Comparison of ENCODE assay signal across 1 cellular context in the genomic region with DNA sequence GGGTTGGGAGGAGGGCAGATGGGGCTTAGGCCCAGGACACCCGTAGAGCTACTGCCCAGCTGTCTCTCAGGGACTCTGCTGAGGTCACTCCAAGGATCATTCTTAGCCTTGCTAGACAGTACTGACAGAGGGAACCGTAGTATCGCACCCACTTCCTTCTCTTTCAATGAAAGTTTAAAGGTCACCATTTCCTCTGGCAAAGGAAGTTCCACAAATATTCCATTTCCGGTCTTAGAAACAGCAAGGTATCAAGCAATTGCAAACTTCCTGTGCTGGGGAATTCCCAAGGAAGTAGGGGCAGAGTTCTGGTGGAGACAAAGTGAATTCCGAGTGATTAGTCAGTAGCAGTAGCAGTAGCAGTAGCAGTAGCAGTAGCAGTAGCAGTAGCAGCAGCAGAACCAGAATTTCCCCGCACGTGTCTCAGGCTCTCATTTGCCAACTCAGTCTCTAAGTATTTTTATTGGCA.
A peak's percentile ranks its signal among the peaks of the same experiment; 100 is the strongest.
TF ChIP-seq lines count a peak whose summit lies in the region.

No MANE protein-coding gene starts in this region.

TF ChIP-seq in GM12878, 131 proteins besides CTCF, POLR2A, EP300 and RAD21 (continued from another document):
- TF ChIP-seq NFIC (IDR thresholded peaks at IDR 0.05; ENCODE audit: low read depth, low read length) (peak; percentile 63; the same call in 1 of the 2 replicates), SMARCA5 (IDR thresholded peaks at IDR 0.05) (no peak), EGR1 (IDR thresholded peaks at IDR 0.05; ENCODE audit: borderline replicate concordance in 1 of 2, low read depth in 2 of 2, low read length in 2 of 2) (peak in 1 of 2 experiments; percentile 68; a peak in 1 of 3 replicates), TCF12 (IDR thresholded peaks at IDR 0.05; ENCODE audit: low read depth, low read length) (0 out of 2 replicates have a peak, but pooled peaks have one; percentile 3), NR2C1 (IDR thresholded peaks at IDR 0.05) (peak; percentile 72), FOXM1 (IDR thresholded peaks at IDR 0.05; ENCODE audit: low read depth, low read length) (no peak; the same call in 1 of the 2 replicates), HDAC2 (IDR thresholded peaks at IDR 0.05) (no peak), GABPA (IDR thresholded peaks at IDR 0.05; ENCODE audit: low read depth) (peak; percentile 74), SUZ12 (IDR thresholded peaks at IDR 0.05; ENCODE audit: unreplicated experiment) (no peak), SMAD5 (IDR thresholded peaks at IDR 0.05; ENCODE audit: low read depth) (no peak)
